1 cellular context compared by ENCODE assay signal in genomic region chr12:57540998-57541397, GRCh38.
TF ChIP-seq lines count a peak whose summit lies in the region.

No MANE protein-coding gene starts in this region.

TF ChIP-seq in K562, 482 proteins besides CTCF, POLR2A, EP300 and RAD21:
- TF ChIP-seq RCOR1 (IDR thresholded peaks at IDR 0.05; ENCODE audit: borderline replicate concordance in 1 of 2, low read depth in 2 of 2, low read length in 2 of 2) (no peak), RBM39 (optimal IDR thresholded peaks at IDR 0.05; ENCODE audit: low read depth, low read length) (no peak), RB1 (IDR thresholded peaks at IDR 0.05; ENCODE audit: low read depth) (no peak), MEIS2 (IDR thresholded peaks at IDR 0.05; ENCODE audit: partially characterized antibody) (peak; percentile 74), WHSC1 (IDR thresholded peaks at IDR 0.05; ENCODE audit: low read length) (no peak), MED1 (CRISPR knock-in tag; IDR thresholded peaks at IDR 0.05; ENCODE audit: borderline replicate concordance) (no peak), HNRNPK (IDR thresholded peaks at IDR 0.05; ENCODE audit: low read depth, low read length, poor library complexity, severe bottlenecking) (no peak), PKNOX1 (IDR thresholded peaks at IDR 0.05) (peak; percentile 57), PBX2 (CRISPR knock-in tag; IDR thresholded peaks at IDR 0.05; ENCODE audit: low read depth) (no peak), PBX2 (tag; conservative IDR thresholded peaks at IDR 0.05; ENCODE audit: low read depth) (peak; percentile 63; the same call in 1 of the 2 replicates), ZSCAN32 (CRISPR knock-in tag; IDR thresholded peaks at IDR 0.05) (no peak)
TF ChIP-seq in K562: peak in this region for 3.
